ENCODE assay signal across 15 cellular contexts in genomic region chr6:128599036-128599435, GRCh38.
"Had no signal": no experiment of that assay in that cellular context is flagged by ENCODE, and none has a peak within 500 bp of the region (broad histone marks: within the 10 kb centered on the region; RNA-seq: fewer than 3 reads in every experiment).

No MANE protein-coding gene starts in this region.

- H3K4me3 ChIP-seq: gastrocnemius medialis, tibial artery had no signal

- FAIRE-seq: colon had no signal

- H3K9me3 ChIP-seq: gastrocnemius medialis, neutrophil, tibial artery had no signal

- H3K9me3 Mint-ChIP-seq: activated T-cell treated with anti-CD3 and anti-CD28 coated beads, Interleukin-2, amount 50 U/mL, for 4 hours; T-helper 2 cell treated with Interferon-gamma antibody and Interleukin-4, amounts not matched to agents 5 μg/mL and 100 μg/mL, for 36 hours had no signal

- H3K4me1 Mint-ChIP-seq: naive B cell; stimulated activated effector memory CD8-positive, alpha-beta T cell treated with anti-CD3 and anti-CD28 coated beads, Interleukin-12 subunit alpha, Interleukin-12 subunit beta, amount 100 ng/mL, for 72 hours had no signal

- H3K36me3 Mint-ChIP-seq: naive B cell; stimulated activated effector memory CD8-positive, alpha-beta T cell treated with anti-CD3 and anti-CD28 coated beads, Interleukin-12 subunit alpha, Interleukin-12 subunit beta, amount 100 ng/mL, for 72 hours had no signal

- DNase-seq: activated CD4-positive, alpha-beta T cell treated with anti-CD3 and anti-CD28 coated beads, Interleukin-2, amount 50 U/mL, for 4 hours; activated effector memory CD4-positive, alpha-beta T cell treated with anti-CD3 and anti-CD28 coated beads, Interleukin-2, amount 50 U/mL, for 16 hours; activated T-cell treated with anti-CD3 and anti-CD28 coated beads, Interleukin-2, amount 50 U/mL, for 4 hours; amygdala; effector CD8-positive, alpha-beta T cell; gastrocnemius medialis; naive B cell; posterior cingulate gyrus; right cardiac atrium; tibial artery had no signal

- H3K27me3 ChIP-seq: gastrocnemius medialis, neutrophil, tibial artery had no signal

- H3K36me3 ChIP-seq: gastrocnemius medialis, neutrophil, tibial artery had no signal

- H3K27ac Mint-ChIP-seq: naive B cell; stimulated activated effector memory CD8-positive, alpha-beta T cell treated with anti-CD3 and anti-CD28 coated beads, Interleukin-12 subunit alpha, Interleukin-12 subunit beta, amount 100 ng/mL, for 72 hours; T-helper 2 cell treated with Interferon-gamma antibody and Interleukin-4, amounts not matched to agents 5 μg/mL and 100 μg/mL, for 36 hours had no signal

- H3K27ac ChIP-seq: gastrocnemius medialis, neutrophil, tibial artery had no signal

- H3K4me3 Mint-ChIP-seq: activated T-cell treated with anti-CD3 and anti-CD28 coated beads, Interleukin-2, amount 50 U/mL, for 4 hours; naive B cell; stimulated activated effector memory CD8-positive, alpha-beta T cell treated with anti-CD3 and anti-CD28 coated beads, Interleukin-12 subunit alpha, Interleukin-12 subunit beta, amount 100 ng/mL, for 72 hours; T-helper 2 cell treated with Interferon-gamma antibody and Interleukin-4, amounts not matched to agents 5 μg/mL and 100 μg/mL, for 36 hours had no signal

- ATAC-seq: activated CD4-positive, CD25-positive, alpha-beta regulatory T cell treated with anti-CD3 and anti-CD28 coated beads, Interleukin-2, amount 50 U/mL, for 24 hours; gastrocnemius medialis; right cardiac atrium had no signal

- H3K4me1 ChIP-seq: gastrocnemius medialis had no signal
